In genomic region chr1:228304225-228304624, GRCh38 we compare ENCODE assay signal across 17 cellular contexts.
"Had no signal": no experiment of that assay in that cellular context is flagged by ENCODE, and none has a peak within 500 bp of the region (broad histone marks: within the 10 kb centered on the region; RNA-seq: fewer than 3 reads in every experiment).

No MANE protein-coding gene starts in this region.

- ATAC-seq: activated CD4-positive, alpha-beta T cell treated with anti-CD3 and anti-CD28 coated beads for 36 hours; foreskin keratinocyte; naive thymus-derived CD4-positive, alpha-beta T cell; stimulated activated naive B cell treated with anti-CD40 and anti-IgM and Interleukin-4, amounts not matched to agents 10 μg/mL and 1 μg/mL and 100 μg/mL, for 72 hours; WTC11 had no signal

- H3K4me3 ChIP-seq: dorsolateral prefrontal cortex, SK-N-MC, tibial artery, vagina had no signal

- H3K27me3 ChIP-seq: dorsolateral prefrontal cortex, foreskin keratinocyte, vagina had no signal

- H3K4me1 ChIP-seq: foreskin keratinocyte, tibial artery, vagina had no signal

- H3K27ac ChIP-seq: dorsolateral prefrontal cortex, foreskin keratinocyte, SK-N-MC, tibial artery, vagina had no signal

- DNase-seq: activated CD4-positive, alpha-beta T cell treated with anti-CD3 and anti-CD28 coated beads for 36 hours; activated CD4-positive, alpha-beta T cell treated with anti-CD3 and anti-CD28 coated beads, Interleukin-2, amount 50 U/mL, for 48 hours; activated naive CD8-positive, alpha-beta T cell treated with anti-CD3 and anti-CD28 coated beads for 36 hours; activated T-cell treated with anti-CD3 and anti-CD28 coated beads for 4 hours; amniotic stem cell; caudate nucleus; foreskin keratinocyte; glutamatergic neuron; hypothalamus; mesenchymal stem cell; naive thymus-derived CD4-positive, alpha-beta T cell; stimulated activated naive B cell treated with anti-CD40 and anti-IgM and Interleukin-4, amounts not matched to agents 10 μg/mL and 1 μg/mL and 100 μg/mL, for 72 hours had no signal
